12 cellular contexts compared by ENCODE assay signal in genomic region chr11:114318361-114318760, GRCh38. TPM values are rescaled to one million over a fixed set of nuclear protein-coding genes. Genes with fewer than 3 reads are reported as not detected.
DNase-seq lines count a peak whose midpoint lies in the region; ATAC-seq, FAIRE-seq and TF ChIP-seq lines count a peak whose summit lies in the region.
"Had no signal": no experiment of that assay in that cellular context is flagged by ENCODE, and none has a peak within 500 bp of the region (broad histone marks: within the 10 kb centered on the region; RNA-seq: fewer than 3 reads in every experiment).

No MANE protein-coding gene starts in this region.

- no peak overlapping the region for H3K27ac ChIP-seq in neural progenitor cell
- H3K27ac ChIP-seq in small intestine (ENCODE audit: low read depth in 1 of 2, low read length in 1 of 2): no peak overlapping the region

- H3K79me2 ChIP-seq in neural progenitor cell (ENCODE audit: low read depth): no peaks in the 10 kb centered on the region

- H3K9ac ChIP-seq in neural progenitor cell: no peak overlapping the region

- H2AFZ ChIP-seq in neural progenitor cell (replicated peaks): no peak overlapping the region

- H3K36me3 ChIP-seq in neural progenitor cell: no peaks in the 10 kb centered on the region
- H3K36me3 ChIP-seq in small intestine (ENCODE audit: control insufficient read depth in 2 of 2, insufficient read depth in 2 of 2, low read length in 2 of 2): no peaks in the 10 kb centered on the region

- TF ChIP-seq CTCF in neural progenitor cell (IDR thresholded peaks at IDR 0.05): no peak

- no peak overlapping the region for H3K4me3 ChIP-seq in neural progenitor cell
- no peak overlapping the region for H3K4me3 ChIP-seq in small intestine (ENCODE audit: low read depth in 1 of 2, low read length in 2 of 2)

- H3K27me3 Mint-ChIP-seq in T-cell (peaks cover 4 to 10% of the 10 kb centered on the region in 2 donors), neural progenitor cell (ENCODE audit: insufficient read depth, low read depth) (peaks cover 2% of the 10 kb centered on the region)

- H3K9me3 Mint-ChIP-seq in T-cell: no peaks in the 10 kb centered on the region
- H3K9me3 Mint-ChIP-seq in neural progenitor cell: no peaks in the 10 kb centered on the region
- H3K9me3 Mint-ChIP-seq: CD4-positive, alpha-beta memory T cell; stimulated activated memory B cell treated with anti-CD40 and anti-IgM and Interleukin-4, amounts not matched to agents 10 μg/mL and 1 μg/mL and 100 μg/mL, for 72 hours had no signal

- peak overlapping the region; percentile 56 to 80 for H3K27ac Mint-ChIP-seq in T-cell
- H3K27ac Mint-ChIP-seq in neural progenitor cell: no peak overlapping the region
- H3K27ac Mint-ChIP-seq: stimulated activated memory B cell treated with anti-CD40 and anti-IgM and Interleukin-4, amounts not matched to agents 10 μg/mL and 1 μg/mL and 100 μg/mL, for 72 hours had no signal

- H3K36me3 Mint-ChIP-seq in T-cell: no peaks in the 10 kb centered on the region
- no peaks in the 10 kb centered on the region for H3K36me3 Mint-ChIP-seq in neural progenitor cell
- H3K36me3 Mint-ChIP-seq: CD4-positive, alpha-beta memory T cell; stimulated activated memory B cell treated with anti-CD40 and anti-IgM and Interleukin-4, amounts not matched to agents 10 μg/mL and 1 μg/mL and 100 μg/mL, for 72 hours had no signal

- peak; percentile 69 for DNase-seq in DMS153 treated with DMSO at 0.1 percent for 48 hours (lab: John Stamatoyannopoulos, UW; ENCODE audit: unreplicated experiment)
- peak in 2 of 3 experiments; percentile 66 to 91 for DNase-seq in NCI-H1417 (lab: John Stamatoyannopoulos, UW)
- DNase-seq in T-cell: no peak
- peak; percentile 18 for DNase-seq in neural progenitor cell (ENCODE audit: low spot score)
- DNase-seq in small intestine: no peak
- DNase-seq in activated effector memory CD4-positive, alpha-beta T cell treated with anti-CD3 and anti-CD28 coated beads, Interleukin-2, amount 50 U/mL, for 16 hours: no peak
- DNase-seq: CD4-positive, alpha-beta memory T cell; NCI-H2171; occipital lobe had no signal

- no peaks in the 10 kb centered on the region for H4K20me1 ChIP-seq in neural progenitor cell (ENCODE audit: low read depth)

- ATAC-seq in T-cell (replicated peaks in 1 of 4) (no peak), HG03521 (IDR thresholded peaks at IDR 0.05; ENCODE audit: unreplicated experiment) (no peak)
- ATAC-seq: stimulated activated memory B cell treated with anti-CD40 and anti-IgM and Interleukin-4, amounts not matched to agents 10 μg/mL and 1 μg/mL and 100 μg/mL, for 72 hours had no signal

- H3K9me3 ChIP-seq in neural progenitor cell (ENCODE audit: low read depth): no peaks in the 10 kb centered on the region
- H3K9me3 ChIP-seq in small intestine (ENCODE audit: control insufficient read depth, low read depth): no peaks in the 10 kb centered on the region

- H3K4me3 Mint-ChIP-seq in T-cell (peak overlapping the region in 1 of 3 donors; percentile 76), neural progenitor cell (no peak overlapping the region)
- H3K4me3 Mint-ChIP-seq: stimulated activated memory B cell treated with anti-CD40 and anti-IgM and Interleukin-4, amounts not matched to agents 10 μg/mL and 1 μg/mL and 100 μg/mL, for 72 hours had no signal

- H3F3A ChIP-seq in neural progenitor cell (ENCODE audit: low read depth): peaks cover 17% of the 10 kb centered on the region

- 17 to 34% (median 26%) methylated on average over 4 of the region's 4 CpGs for WGBS in small intestine, 3 donors

- H3K4me2 ChIP-seq in neural progenitor cell: peak overlapping the region; percentile 47

- peaks cover 17% of the 10 kb centered on the region for H3K4me1 ChIP-seq in neural progenitor cell
- H3K4me1 ChIP-seq in small intestine (ENCODE audit: control insufficient read depth in 2 of 2, insufficient read depth in 1 of 2, low read depth in 1 of 2, low read length in 1 of 2): no peaks in the 10 kb centered on the region

- CTCF ChIA-PET in T-cell (lab: Charles Lee): no interaction called here

- POLR2A ChIA-PET in T-cell (lab: Charles Lee): interaction anchor here in 1 of 2 donors (0.7 kb wide), 1 partner anchor 9 kb away, joined by 9 read pairs; no protein-coding TSS in a partner anchor

- H3K27me3 ChIP-seq in neural progenitor cell (no peaks in the 10 kb centered on the region), small intestine (ENCODE audit: control insufficient read depth in 2 of 2, insufficient read depth in 2 of 2, low read length in 2 of 2) (no peaks in the 10 kb centered on the region)

- peaks cover 28 to 67% (median 47%) of the 10 kb centered on the region in 3 donors for H3K4me1 Mint-ChIP-seq in T-cell
- no peaks in the 10 kb centered on the region for H3K4me1 Mint-ChIP-seq in neural progenitor cell

- FAIRE-seq in small intestine (lab: Jason Lieb, UNC): no peak

RNA-seq across cellular contexts. Expression of gene NNMT, which starts 22.2 kb away (rescaled TPM):
- total RNA-seq in T-cell: under 1 TPM in 1 of 5 donors, not detected in 4; 0.41 TPM
- total RNA-seq in neural progenitor cell (ENCODE audit: low replicate concordance): 1.7 TPM in 1 of 2 replicates, not detected in the other
- 100 to 1,000 TPM in 1 of 3 donors, 10 to 100 TPM in 2; 14.3 to 169 (median 31.1) TPM for polyA plus RNA-seq in small intestine
- total RNA-seq: CD4-positive, alpha-beta memory T cell; H7; occipital lobe had no signal
- polyA plus RNA-seq: CD4-positive, alpha-beta memory T cell had no signal

Comparison
In these comparisons a context has a peak if more than half of its experiments do, and no peak if none do; other contexts are left out.
1. DNase-seq: peak in DMS153 treated with DMSO at 0.1 percent for 48 hours (single experiment), NCI-H1417 (2 of 3) and neural progenitor cell (single experiment); none in T-cell (0 of 34), small intestine (single experiment) and activated effector memory CD4-positive, alpha-beta T cell treated with anti-CD3 and anti-CD28 coated beads, Interleukin-2, amount 50 U/mL, for 16 hours (single experiment).